ENCODE assay signal across 20 cellular contexts in the genomic region with DNA sequence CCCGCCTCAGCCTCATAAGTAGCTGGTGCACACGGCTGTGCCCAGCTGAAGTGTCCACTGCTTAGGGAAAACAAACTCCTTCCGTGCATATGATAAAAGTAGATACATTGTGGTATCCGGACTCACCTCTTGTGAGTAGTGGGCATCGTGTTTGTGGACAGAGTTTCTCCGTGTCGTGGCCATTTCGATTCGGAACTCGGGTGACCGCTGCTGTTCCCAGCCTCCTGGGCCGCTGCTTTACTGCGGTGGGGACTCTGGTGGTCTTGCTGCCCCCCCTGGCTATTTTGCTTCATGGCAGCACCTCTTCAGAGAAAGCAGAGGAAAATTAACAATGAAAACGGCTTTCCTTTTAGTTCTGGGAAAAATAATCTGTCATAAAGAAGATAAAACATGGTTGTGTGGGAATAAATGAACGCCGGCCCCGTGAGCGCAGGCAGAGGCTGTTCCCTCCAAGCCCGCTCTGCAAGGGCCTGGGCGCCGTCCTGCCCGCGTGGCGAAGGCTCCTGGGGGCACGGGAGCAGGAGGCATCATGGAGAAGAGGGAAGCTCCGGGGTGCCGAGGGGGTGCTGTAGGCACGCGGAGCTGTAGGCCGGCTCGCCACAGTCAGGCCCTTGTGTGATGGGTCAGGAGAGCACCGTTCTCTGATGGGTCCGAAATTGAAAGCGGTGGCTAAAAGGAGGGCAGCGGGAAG.
DNase-seq lines count a peak whose midpoint lies in the region; ATAC-seq and TF ChIP-seq lines count a peak whose summit lies in the region.
"Had no signal": no experiment of that assay in that cellular context is flagged by ENCODE, and none has a peak within 500 bp of the region (broad histone marks: within the 10 kb centered on the region; RNA-seq: fewer than 3 reads in every experiment).

No MANE protein-coding gene starts in this region.

- H3K4me1 Mint-ChIP-seq in MCF 10A (ENCODE audit: insufficient read depth, unreplicated experiment) (no peaks in the 10 kb centered on the region), neural progenitor cell (no peaks in the 10 kb centered on the region)

- H3K9me3 Mint-ChIP-seq in MCF 10A (ENCODE audit: unreplicated experiment) (no peaks in the 10 kb centered on the region), neural progenitor cell (no peaks in the 10 kb centered on the region)
- H3K9me3 Mint-ChIP-seq: CD4-positive, alpha-beta T cell had no signal

- POLR2A ChIA-PET in MCF 10A (lab: Yijun Ruan, JAX): no interaction called here

- intact Hi-C loops in MCF 10A (cut with micrococcal nuclease): no loop called here
- intact Hi-C loops in mammary epithelial cell (cut with micrococcal nuclease): no loop called here
- intact Hi-C loops in upper lobe of right lung (cut with DNase I): no loop called here

- H3K36me3 ChIP-seq in mammary epithelial cell (ENCODE audit: insufficient read depth, low read length) (no peaks in the 10 kb centered on the region), neural progenitor cell (no peaks in the 10 kb centered on the region), upper lobe of right lung (no peaks in the 10 kb centered on the region)
- H3K36me3 ChIP-seq: MG63 had no signal

- ATAC-seq in upper lobe of right lung (no peak), HG02571 (IDR thresholded peaks at IDR 0.05; ENCODE audit: unreplicated experiment) (no peak)
- ATAC-seq: A549 had no signal

- H3K9me3 ChIP-seq in mammary epithelial cell (replicated peaks; ENCODE audit: insufficient read depth, low read length): peaks cover under 1% of the 10 kb centered on the region
- no peaks in the 10 kb centered on the region for H3K9me3 ChIP-seq in neural progenitor cell (ENCODE audit: low read depth)
- no peaks in the 10 kb centered on the region for H3K9me3 ChIP-seq in upper lobe of right lung
- H3K9me3 ChIP-seq: A549, Caco-2, MG63 had no signal

- no peak overlapping the region for H3K9ac ChIP-seq in mammary epithelial cell (ENCODE audit: insufficient read depth, low read length)
- H3K9ac ChIP-seq in neural progenitor cell: no peak overlapping the region

- TF ChIP-seq CTCF in MCF 10A (IDR thresholded peaks at IDR 0.05; ENCODE audit: unreplicated experiment): no peak
- TF ChIP-seq CTCF in mammary epithelial cell (conservative IDR thresholded peaks at IDR 0.05 in 1 of 2, IDR thresholded peaks at IDR 0.05 in 1 of 2; ENCODE audit: extremely low read depth in 1 of 2, insufficient read depth in 1 of 2, low read depth in 1 of 2, low read length in 2 of 2): no peak
- no peak for TF ChIP-seq CTCF in neural progenitor cell (IDR thresholded peaks at IDR 0.05)
- no peak for TF ChIP-seq CTCF in upper lobe of right lung (IDR thresholded peaks at IDR 0.05)

- in situ Hi-C loops in mammary epithelial cell (cut with MboI; ENCODE audit: low sequenced_read_pairs in 2 of 2): no loop called here

- H2AFZ ChIP-seq in mammary epithelial cell (ENCODE audit: low read depth, low read length): no peak overlapping the region
- no peak overlapping the region for H2AFZ ChIP-seq in neural progenitor cell (replicated peaks)

- dilution Hi-C loops in mammary epithelial cell (cut with HindIII; ENCODE audit: low sequenced_read_pairs): no loop called here

- H3K27ac ChIP-seq in mammary epithelial cell (ENCODE audit: insufficient read depth, low read depth, low read length): no peak overlapping the region
- H3K27ac ChIP-seq in neural progenitor cell: no peak overlapping the region
- no peak overlapping the region for H3K27ac ChIP-seq in upper lobe of right lung
- H3K27ac ChIP-seq: A549 had no signal

- peak overlapping the region; percentile 51 for H3K27ac Mint-ChIP-seq in MCF 10A (ENCODE audit: low read depth, unreplicated experiment)
- peak overlapping the region; percentile 46 for H3K27ac Mint-ChIP-seq in neural progenitor cell
- H3K27ac Mint-ChIP-seq: CD4-positive, alpha-beta T cell; HFFc6 had no signal

- H4K20me1 ChIP-seq in mammary epithelial cell (ENCODE audit: insufficient read depth, low read length) (no peaks in the 10 kb centered on the region), neural progenitor cell (ENCODE audit: low read depth) (no peaks in the 10 kb centered on the region)

- BruUV-seq in MCF 10A (replicated peaks; lab: Mats Ljungman, UMichigan): no TSS peak
- no TSS peak for BruUV-seq in mammary epithelial cell (replicated peaks; lab: Mats Ljungman, UMichigan)

- H3F3A ChIP-seq in neural progenitor cell (ENCODE audit: low read depth): no peaks in the 10 kb centered on the region

- no peak for DNase-seq in MCF 10A (ENCODE audit: unreplicated experiment)
- no peak for DNase-seq in mammary epithelial cell
- DNase-seq in ecto neural progenitor cell (ENCODE audit: low spot score): peak; percentile 17
- DNase-seq in neural progenitor cell (ENCODE audit: low spot score): no peak
- peak; percentile 60 for DNase-seq in upper lobe of right lung
- DNase-seq in NCI-H1417 treated with DMSO at 0.1 percent for 48 hours (lab: John Stamatoyannopoulos, UW): no peak
- DNase-seq in NCI-H1048 (lab: John Stamatoyannopoulos, UW): no peak
- DNase-seq: CD4-positive, alpha-beta T cell; HFFc6; Karpas-422; MG63; NCI-H1092 treated with DMSO at 0.1 percent for 48 hours; NCI-H1694; NCI-H2107; NCI-H510A; NCI-H748 treated with DMSO at 0.1 percent for 48 hours; SHP77 had no signal

- H3K4me3 ChIP-seq in mammary epithelial cell (replicated peaks in 1 of 3; ENCODE audit: insufficient read depth in 1 of 3, low read depth in 2 of 3, low read length in 3 of 3): no peak overlapping the region
- no peak overlapping the region for H3K4me3 ChIP-seq in neural progenitor cell
- no peak overlapping the region for H3K4me3 ChIP-seq in upper lobe of right lung
- H3K4me3 ChIP-seq: A549, MG63 had no signal

- no peak overlapping the region for H3K4me3 Mint-ChIP-seq in MCF 10A (ENCODE audit: unreplicated experiment)
- no peak overlapping the region for H3K4me3 Mint-ChIP-seq in neural progenitor cell
- H3K4me3 Mint-ChIP-seq: CD4-positive, alpha-beta T cell; HFFc6 had no signal

- no peaks in the 10 kb centered on the region for H3K79me2 ChIP-seq in mammary epithelial cell (ENCODE audit: insufficient read depth, low read length)
- no peaks in the 10 kb centered on the region for H3K79me2 ChIP-seq in neural progenitor cell (ENCODE audit: low read depth)

- H3K4me2 ChIP-seq in mammary epithelial cell (ENCODE audit: insufficient read depth, low read depth, low read length): no peak overlapping the region
- H3K4me2 ChIP-seq in neural progenitor cell: no peak overlapping the region
- H3K4me2 ChIP-seq: A549 had no signal

- 96% methylated on average over 31 of the region's 35 CpGs for whole genome bisulfite sequencing in mammary epithelial cell (ENCODE audit: low coverage, missing lambda C conversion rate)

- CTCF ChIA-PET in MCF 10A (lab: Yijun Ruan, JAX) (no interaction called here), mammary epithelial cell (lab: Charles Lee; ENCODE audit: low non-redundant PET) (no interaction called here)

- no peaks in the 10 kb centered on the region for H3K36me3 Mint-ChIP-seq in MCF 10A (ENCODE audit: insufficient read depth, unreplicated experiment)
- no peaks in the 10 kb centered on the region for H3K36me3 Mint-ChIP-seq in neural progenitor cell

- H3K4me1 ChIP-seq in mammary epithelial cell (ENCODE audit: insufficient read depth, low read length) (no peaks in the 10 kb centered on the region), neural progenitor cell (no peaks in the 10 kb centered on the region), upper lobe of right lung (no peaks in the 10 kb centered on the region)
- H3K4me1 ChIP-seq: A549, Caco-2 had no signal

- H3K27me3 Mint-ChIP-seq in MCF 10A (ENCODE audit: insufficient read depth, unreplicated experiment) (no peaks in the 10 kb centered on the region), neural progenitor cell (ENCODE audit: insufficient read depth, low read depth) (peaks cover 2% of the 10 kb centered on the region)
- H3K27me3 Mint-ChIP-seq: CD4-positive, alpha-beta T cell had no signal

- H3K27me3 ChIP-seq in mammary epithelial cell (ENCODE audit: insufficient read depth, low read length) (no peaks in the 10 kb centered on the region), neural progenitor cell (no peaks in the 10 kb centered on the region), upper lobe of right lung (no peaks in the 10 kb centered on the region)
- H3K27me3 ChIP-seq: MG63 had no signal

Comparison
In these comparisons a context has a peak if more than half of its experiments do, and no peak if none do; other contexts are left out.
1. DNase-seq: peak in ecto neural progenitor cell (single experiment) and upper lobe of right lung (single experiment); none in MCF 10A (single experiment), mammary epithelial cell (single experiment), neural progenitor cell (single experiment), NCI-H1417 treated with DMSO at 0.1 percent for 48 hours (single experiment) and NCI-H1048 (single experiment).